In the genomic region with DNA sequence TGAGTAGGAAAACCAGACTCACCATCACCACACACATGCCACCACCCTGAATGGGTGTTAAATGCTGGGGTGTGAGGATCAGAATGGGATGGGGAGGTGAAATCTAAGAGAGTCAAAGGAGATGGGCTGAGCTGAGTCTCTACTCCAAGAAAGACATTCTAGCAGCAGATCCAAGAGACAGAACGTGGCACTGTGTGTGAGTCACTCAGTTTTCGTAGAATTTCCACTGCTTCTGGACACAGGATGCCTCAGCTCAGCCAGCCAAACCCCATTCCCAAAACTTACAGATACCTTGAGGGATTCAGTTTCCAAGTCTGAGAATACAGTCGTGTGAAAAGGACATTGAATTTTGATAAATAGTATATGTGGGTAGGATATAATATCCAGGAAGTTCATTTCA, we compare ENCODE assay signal across 37 cellular contexts. TPM values are rescaled to one million over a fixed set of nuclear protein-coding genes. Genes with fewer than 3 reads are reported as not detected.
"Had no signal": no experiment of that assay in that cellular context is flagged by ENCODE, and none has a peak within 500 bp of the region (broad histone marks: within the 10 kb centered on the region; RNA-seq: fewer than 3 reads in every experiment).

No MANE protein-coding gene starts in this region.

- DNase-seq: activated CD4-positive, alpha-beta memory T cell treated with anti-CD3 and anti-CD28 coated beads, Interleukin-2, amount 10 ng/mL, durations not matched to agents 7 days and 5 days; activated CD4-positive, alpha-beta T cell treated with anti-CD3 and anti-CD28 coated beads for 1 hour; activated CD4-positive, alpha-beta T cell treated with anti-CD3 and anti-CD28 coated beads for 48 hours; activated CD4-positive, CD25-positive, alpha-beta regulatory T cell; activated CD8-positive, alpha-beta memory T cell treated with anti-CD3 and anti-CD28 coated beads for 24 hours; activated CD8-positive, alpha-beta memory T cell treated with anti-CD3 and anti-CD28 coated beads, Interleukin-2, amount 10 ng/mL, durations not matched to agents 7 days and 5 days; activated CD8-positive, alpha-beta memory T cell treated with anti-CD3 and anti-CD28 coated beads, Interleukin-2, amount 50 U/mL, for 48 hours; activated effector memory CD4-positive, alpha-beta T cell treated with Interleukin-2 at 50 U/mL for 16 hours; activated naive CD4-positive, alpha-beta T cell treated with anti-CD3 and anti-CD28 coated beads, Interleukin-2, amount 10 ng/mL, durations not matched to agents 7 days and 5 days; activated naive CD8-positive, alpha-beta T cell treated with anti-CD3 and anti-CD28 coated beads, Interleukin-2, amount 50 U/mL, for 24 hours; activated T-cell treated with anti-CD3 and anti-CD28 coated beads, Interleukin-2, amount 50 U/mL, for 48 hours; anterior cingulate cortex; central memory CD4-positive, alpha-beta T cell; MM.1S; MV-4-11; NCI-H1092; NCI-H1436 treated with DMSO at 0.1 percent for 48 hours; NCI-H1694 treated with DMSO at 0.1 percent for 48 hours; NCI-H2029; NCI-H345; NCI-H510A; NCI-H526; NCI-H748 treated with DMSO at 0.1 percent for 48 hours; PC-9; SIG-M5; SW 1271; T-helper 1 cell; T1000; WERI-Rb-1 had no signal

- H3K4me3 ChIP-seq: PC-9 had no signal

- H3K36me3 ChIP-seq: WERI-Rb-1 had no signal

- FAIRE-seq: RCC 7860 had no signal

- ATAC-seq: activated CD8-positive, alpha-beta memory T cell treated with anti-CD3 and anti-CD28 coated beads, Interleukin-2, amount 10 ng/mL, durations not matched to agents 7 days and 5 days; activated naive CD8-positive, alpha-beta T cell treated with anti-CD3 and anti-CD28 coated beads, Interleukin-2, amount 50 U/mL, for 24 hours; Right ventricle myocardium inferior had no signal

- H2AFZ ChIP-seq: PC-9 had no signal

- H3K27ac ChIP-seq: PC-9, RWPE1, WERI-Rb-1 had no signal

- H3K4me2 ChIP-seq: PC-9 had no signal

RNA-seq across cellular contexts. Expression of gene CYP2A7, which starts 7.3 kb away (rescaled TPM):
- total RNA-seq: activated CD4-positive, alpha-beta memory T cell treated with anti-CD3 and anti-CD28 coated beads, Interleukin-2, amount 10 ng/mL, durations not matched to agents 7 days and 5 days; activated CD8-positive, alpha-beta memory T cell treated with anti-CD3 and anti-CD28 coated beads, Interleukin-2, amount 10 ng/mL, durations not matched to agents 7 days and 5 days; cerebellum; LHCN-M2; OCI-LY7; PC-9; Right ventricle myocardium inferior; SK-MEL-5; T-helper 2 cell treated with Interferon-gamma antibody and Interleukin-4, amounts not matched to agents 100 ng/mL and 5 ng/mL, for 36 hours had no signal

RNA-seq across cellular contexts. Expression of gene CYP2A6, which starts 39.1 kb away (rescaled TPM):
- total RNA-seq: activated CD4-positive, alpha-beta memory T cell treated with anti-CD3 and anti-CD28 coated beads, Interleukin-2, amount 10 ng/mL, durations not matched to agents 7 days and 5 days; activated CD8-positive, alpha-beta memory T cell treated with anti-CD3 and anti-CD28 coated beads, Interleukin-2, amount 10 ng/mL, durations not matched to agents 7 days and 5 days; cerebellum; LHCN-M2; OCI-LY7; PC-9; Right ventricle myocardium inferior; SK-MEL-5; T-helper 2 cell treated with Interferon-gamma antibody and Interleukin-4, amounts not matched to agents 100 ng/mL and 5 ng/mL, for 36 hours had no signal
